1 cellular context compared by ENCODE assay signal in genomic region chr17:58529275-58529674, GRCh38.
TF ChIP-seq lines count a peak whose summit lies in the region.

No MANE protein-coding gene starts in this region.

TF ChIP-seq in H1, 55 proteins besides CTCF, POLR2A, EP300 and RAD21:
- no peak for TF ChIP-seq PHF8 (conservative IDR thresholded peaks at IDR 0.05; ENCODE audit: low read depth, low read length)
- TF ChIP-seq BRCA1 (IDR thresholded peaks at IDR 0.05; ENCODE audit: low read depth, low read length) = no peak
- TF ChIP-seq SRF (IDR thresholded peaks at IDR 0.05; ENCODE audit: low read depth, low read length) = no peak
- no peak for TF ChIP-seq ATF3 (IDR thresholded peaks at IDR 0.05; ENCODE audit: insufficient read depth, low read depth, low read length)
- TF ChIP-seq TAF1 (IDR thresholded peaks at IDR 0.05; ENCODE audit: low read depth, low read length) = no peak
- TF ChIP-seq SIX5 (IDR thresholded peaks at IDR 0.05; ENCODE audit: low read depth, low read length) = no peak
- TF ChIP-seq CHD2 (IDR thresholded peaks at IDR 0.05; ENCODE audit: low read length) = no peak
- TF ChIP-seq RFX5 (IDR thresholded peaks at IDR 0.05; ENCODE audit: borderline replicate concordance, low read depth, low read length) = no peak
- no peak for TF ChIP-seq JUN (IDR thresholded peaks at IDR 0.05; ENCODE audit: low read depth, low read length)
- TF ChIP-seq TCF12 (IDR thresholded peaks at IDR 0.05; ENCODE audit: low read depth, low read length) = no peak
- no peak for TF ChIP-seq JUND (IDR thresholded peaks at IDR 0.05; ENCODE audit: low read length)
- no peak for TF ChIP-seq SIN3A (conservative IDR thresholded peaks at IDR 0.05 in 1 of 2, IDR thresholded peaks at IDR 0.05 in 1 of 2; ENCODE audit: low read depth in 1 of 2, low read length in 2 of 2)
- no peak for TF ChIP-seq CBX5 (IDR thresholded peaks at IDR 0.05; ENCODE audit: low read depth, low read length)
- no peak for TF ChIP-seq SP1 (IDR thresholded peaks at IDR 0.05; ENCODE audit: low read depth, low read length)
- no peak for TF ChIP-seq GABPA (IDR thresholded peaks at IDR 0.05; ENCODE audit: borderline replicate concordance, insufficient read depth, low read length)
- TF ChIP-seq RXRA (IDR thresholded peaks at IDR 0.05; ENCODE audit: insufficient read depth, low read depth, low read length) = no peak
- no peak for TF ChIP-seq TAF7 (optimal IDR thresholded peaks at IDR 0.05; ENCODE audit: borderline replicate concordance, low read depth, low read length)
- no peak for TF ChIP-seq KDM4A (IDR thresholded peaks at IDR 0.05; ENCODE audit: low read depth, low read length, severe bottlenecking)
- TF ChIP-seq CHD7 (IDR thresholded peaks at IDR 0.05; ENCODE audit: insufficient replicate concordance, low read length) = no peak
- TF ChIP-seq YY1 (IDR thresholded peaks at IDR 0.05; ENCODE audit: low read depth, low read length) = no peak
